2 cellular contexts compared by ENCODE assay signal in the genomic region with DNA sequence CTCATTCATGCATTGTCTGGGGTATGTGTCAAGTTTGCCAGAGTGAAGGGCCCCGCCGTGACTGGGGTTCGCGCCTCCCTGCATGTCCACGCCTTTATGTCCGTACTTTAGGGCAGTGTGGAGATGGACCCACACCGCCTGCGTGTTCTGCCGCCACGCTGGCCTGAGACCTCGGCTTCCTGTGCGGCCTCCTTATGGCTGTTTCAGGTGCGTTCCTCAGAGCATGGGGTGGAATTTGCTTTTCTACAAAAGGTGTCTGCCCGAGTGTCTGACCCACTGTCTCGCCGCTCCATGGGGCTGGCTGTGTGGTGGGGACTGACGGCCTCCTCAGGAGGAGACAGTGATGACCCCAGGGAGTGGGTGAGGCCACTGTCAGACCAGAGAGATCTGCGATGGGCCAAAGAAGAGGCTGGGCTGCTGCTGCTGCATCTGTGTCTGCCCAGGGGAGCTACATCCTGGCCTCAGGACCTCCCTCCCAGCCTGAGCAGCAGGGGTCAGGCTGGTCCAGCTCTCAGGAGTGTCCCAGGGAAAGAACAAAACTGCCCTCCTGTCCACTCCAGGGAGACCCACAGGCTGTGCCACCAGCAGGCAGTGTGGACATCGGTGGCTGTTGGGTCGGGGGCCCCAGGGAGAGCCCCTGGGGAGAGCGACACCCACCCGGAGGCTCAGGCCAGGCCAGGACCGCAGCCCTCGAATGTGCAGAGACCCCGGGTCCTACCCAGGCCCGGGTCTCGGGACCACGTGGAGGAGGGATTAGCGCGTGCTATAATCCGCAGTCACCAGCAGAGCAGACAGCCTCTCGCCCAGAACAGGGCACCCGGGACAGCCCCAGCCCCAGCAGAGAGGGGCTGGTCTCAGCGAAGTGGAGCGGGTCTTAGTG.
TF ChIP-seq lines count a peak whose summit lies in the region.

No MANE protein-coding gene starts in this region.

TF ChIP-seq in A549, 52 proteins besides CTCF, POLR2A, EP300 and RAD21 (continued from another document):
- TF ChIP-seq, protein P1, sequence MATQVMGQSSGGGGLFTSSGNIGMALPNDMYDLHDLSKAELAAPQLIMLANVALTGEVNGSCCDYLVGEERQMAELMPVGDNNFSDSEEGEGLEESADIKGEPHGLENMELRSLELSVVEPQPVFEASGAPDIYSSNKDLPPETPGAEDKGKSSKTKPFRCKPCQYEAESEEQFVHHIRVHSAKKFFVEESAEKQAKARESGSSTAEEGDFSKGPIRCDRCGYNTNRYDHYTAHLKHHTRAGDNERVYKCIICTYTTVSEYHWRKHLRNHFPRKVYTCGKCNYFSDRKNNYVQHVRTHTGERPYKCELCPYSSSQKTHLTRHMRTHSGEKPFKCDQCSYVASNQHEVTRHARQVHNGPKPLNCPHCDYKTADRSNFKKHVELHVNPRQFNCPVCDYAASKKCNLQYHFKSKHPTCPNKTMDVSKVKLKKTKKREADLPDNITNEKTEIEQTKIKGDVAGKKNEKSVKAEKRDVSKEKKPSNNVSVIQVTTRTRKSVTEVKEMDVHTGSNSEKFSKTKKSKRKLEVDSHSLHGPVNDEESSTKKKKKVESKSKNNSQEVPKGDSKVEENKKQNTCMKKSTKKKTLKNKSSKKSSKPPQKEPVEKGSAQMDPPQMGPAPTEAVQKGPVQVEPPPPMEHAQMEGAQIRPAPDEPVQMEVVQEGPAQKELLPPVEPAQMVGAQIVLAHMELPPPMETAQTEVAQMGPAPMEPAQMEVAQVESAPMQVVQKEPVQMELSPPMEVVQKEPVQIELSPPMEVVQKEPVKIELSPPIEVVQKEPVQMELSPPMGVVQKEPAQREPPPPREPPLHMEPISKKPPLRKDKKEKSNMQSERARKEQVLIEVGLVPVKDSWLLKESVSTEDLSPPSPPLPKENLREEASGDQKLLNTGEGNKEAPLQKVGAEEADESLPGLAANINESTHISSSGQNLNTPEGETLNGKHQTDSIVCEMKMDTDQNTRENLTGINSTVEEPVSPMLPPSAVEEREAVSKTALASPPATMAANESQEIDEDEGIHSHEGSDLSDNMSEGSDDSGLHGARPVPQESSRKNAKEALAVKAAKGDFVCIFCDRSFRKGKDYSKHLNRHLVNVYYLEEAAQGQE (IDR thresholded peaks at IDR 0.05): no peak
- TF ChIP-seq CBX2 (IDR thresholded peaks at IDR 0.05; ENCODE audit: borderline replicate concordance, low read depth): no peak
- no peak for TF ChIP-seq HOXB5 (CRISPR knock-in tag; IDR thresholded peaks at IDR 0.05)
- TF ChIP-seq, protein P2, sequence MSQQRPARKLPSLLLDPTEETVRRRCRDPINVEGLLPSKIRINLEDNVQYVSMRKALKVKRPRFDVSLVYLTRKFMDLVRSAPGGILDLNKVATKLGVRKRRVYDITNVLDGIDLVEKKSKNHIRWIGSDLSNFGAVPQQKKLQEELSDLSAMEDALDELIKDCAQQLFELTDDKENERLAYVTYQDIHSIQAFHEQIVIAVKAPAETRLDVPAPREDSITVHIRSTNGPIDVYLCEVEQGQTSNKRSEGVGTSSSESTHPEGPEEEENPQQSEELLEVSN (IDR thresholded peaks at IDR 0.05; ENCODE audit: borderline replicate concordance, low read depth): no peak
- no peak for TF ChIP-seq HOXB13 (CRISPR knock-in tag; IDR thresholded peaks at IDR 0.05; ENCODE audit: low read depth)
- TF ChIP-seq, protein P3, sequence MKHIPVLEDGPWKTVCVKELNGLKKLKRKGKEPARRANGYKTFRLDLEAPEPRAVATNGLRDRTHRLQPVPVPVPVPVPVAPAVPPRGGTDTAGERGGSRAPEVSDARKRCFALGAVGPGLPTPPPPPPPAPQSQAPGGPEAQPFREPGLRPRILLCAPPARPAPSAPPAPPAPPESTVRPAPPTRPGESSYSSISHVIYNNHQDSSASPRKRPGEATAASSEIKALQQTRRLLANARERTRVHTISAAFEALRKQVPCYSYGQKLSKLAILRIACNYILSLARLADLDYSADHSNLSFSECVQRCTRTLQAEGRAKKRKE (CRISPR knock-in tag; IDR thresholded peaks at IDR 0.05; ENCODE audit: low read depth): no peak
- TF ChIP-seq, protein P4, sequence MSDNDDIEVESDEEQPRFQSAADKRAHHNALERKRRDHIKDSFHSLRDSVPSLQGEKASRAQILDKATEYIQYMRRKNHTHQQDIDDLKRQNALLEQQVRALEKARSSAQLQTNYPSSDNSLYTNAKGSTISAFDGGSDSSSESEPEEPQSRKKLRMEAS (IDR thresholded peaks at IDR 0.05): no peak
- no peak for TF ChIP-seq NPAS2 (CRISPR knock-in tag; IDR thresholded peaks at IDR 0.05; ENCODE audit: borderline replicate concordance)
- TF ChIP-seq TFCP2L1 (CRISPR knock-in tag; IDR thresholded peaks at IDR 0.05): no peak
- no peak for TF ChIP-seq SREBF2 (IDR thresholded peaks at IDR 0.05)

TF ChIP-seq in GM12878, 131 proteins besides CTCF, POLR2A, EP300 and RAD21 (continued from another document):
- TF ChIP-seq TCF7 (IDR thresholded peaks at IDR 0.05; ENCODE audit: borderline replicate concordance): no peak
